Comparison of ENCODE assay signal across 9 cellular contexts in genomic region chr16:72787130-72787518, GRCh38.
DNase-seq lines count a peak whose midpoint lies in the region; ATAC-seq and TF ChIP-seq lines count a peak whose summit lies in the region.
"Had no signal": no experiment of that assay in that cellular context is flagged by ENCODE, and none has a peak within 500 bp of the region (broad histone marks: within the 10 kb centered on the region; RNA-seq: fewer than 3 reads in every experiment).

No MANE protein-coding gene starts in this region.

- peaks cover 26% of the 10 kb centered on the region for H3K4me1 Mint-ChIP-seq in activated T-cell treated with anti-CD3 and anti-CD28 coated beads, Interleukin-2, amount 50 U/mL, for 24 hours (ENCODE audit: low read depth)
- peaks cover 33% of the 10 kb centered on the region for H3K4me1 Mint-ChIP-seq in activated naive CD8-positive, alpha-beta T cell treated with anti-CD3 and anti-CD28 coated beads for 36 hours
- peaks cover 17 to 20% of the 10 kb centered on the region in 2 donors for H3K4me1 Mint-ChIP-seq in immature natural killer cell

- WGBS in thyroid gland, 2 donors = 21 to 25% methylated on average over 19 to 24 of the region's 24 CpGs

- H3K27me3 ChIP-seq in thyroid gland = no peaks in the 10 kb centered on the region

- no peaks in the 10 kb centered on the region for H3K36me3 ChIP-seq in thyroid gland

- intact Hi-C loops in thyroid gland (cut with DNase I) = no loop called here

- no peak for TF ChIP-seq POLR2A in thyroid gland (IDR thresholded peaks at IDR 0.05)

- peak overlapping the region; percentile 88 to 92 (median 91) for H3K27ac ChIP-seq in thyroid gland

- no peak for DNase-seq in activated T-cell treated with anti-CD3 and anti-CD28 coated beads, Interleukin-2, amount 50 U/mL, for 24 hours
- DNase-seq in activated T-cell treated with anti-CD3 and anti-CD28 coated beads for 4 hours (no peak), immature natural killer cell (no peak), thyroid gland (no peak), germinal center (ENCODE audit: low spot score) (no peak), cortex of kidney (lab: John Stamatoyannopoulos, UW) (no peak)
- no peak for DNase-seq in activated naive CD8-positive, alpha-beta T cell treated with anti-CD3 and anti-CD28 coated beads for 36 hours
- DNase-seq: Caco-2 had no signal

- H3K4me3 Mint-ChIP-seq in activated T-cell treated with anti-CD3 and anti-CD28 coated beads, Interleukin-2, amount 50 U/mL, for 24 hours = peak overlapping the region; percentile 77
- H3K4me3 Mint-ChIP-seq in activated naive CD8-positive, alpha-beta T cell treated with anti-CD3 and anti-CD28 coated beads for 36 hours = peak overlapping the region; percentile 78
- H3K4me3 Mint-ChIP-seq in immature natural killer cell = peak overlapping the region; percentile 81 to 87 (median 84)

- H3K27me3 Mint-ChIP-seq in activated T-cell treated with anti-CD3 and anti-CD28 coated beads, Interleukin-2, amount 50 U/mL, for 24 hours = peaks cover 56% of the 10 kb centered on the region
- H3K27me3 Mint-ChIP-seq in activated naive CD8-positive, alpha-beta T cell treated with anti-CD3 and anti-CD28 coated beads for 36 hours = peaks cover 11% of the 10 kb centered on the region
- H3K27me3 Mint-ChIP-seq in immature natural killer cell (ENCODE audit: low read depth in 3 of 3) = peaks cover 2 to 12% (median 9%) of the 10 kb centered on the region in 3 donors

- peak overlapping the region in 1 of 3 donors; percentile 40 for H3K4me3 ChIP-seq in thyroid gland (replicated peaks in 1 of 3)

- peak overlapping the region; percentile 87 for H3K27ac Mint-ChIP-seq in activated T-cell treated with anti-CD3 and anti-CD28 coated beads, Interleukin-2, amount 50 U/mL, for 24 hours
- H3K27ac Mint-ChIP-seq in activated naive CD8-positive, alpha-beta T cell treated with anti-CD3 and anti-CD28 coated beads for 36 hours = peak overlapping the region; percentile 81
- H3K27ac Mint-ChIP-seq in immature natural killer cell = peak overlapping the region in 3 of 6 donors; percentile 50 to 82 (median 58)

- H3K36me3 Mint-ChIP-seq in activated T-cell treated with anti-CD3 and anti-CD28 coated beads, Interleukin-2, amount 50 U/mL, for 24 hours (ENCODE audit: low read depth) = no peaks in the 10 kb centered on the region
- peaks cover 1% of the 10 kb centered on the region for H3K36me3 Mint-ChIP-seq in activated naive CD8-positive, alpha-beta T cell treated with anti-CD3 and anti-CD28 coated beads for 36 hours
- H3K36me3 Mint-ChIP-seq in immature natural killer cell = peaks cover 0 to 3% (median 0%) of the 10 kb centered on the region in 3 donors

- no peaks in the 10 kb centered on the region for H3K9me3 Mint-ChIP-seq in activated T-cell treated with anti-CD3 and anti-CD28 coated beads, Interleukin-2, amount 50 U/mL, for 24 hours
- H3K9me3 Mint-ChIP-seq in activated naive CD8-positive, alpha-beta T cell treated with anti-CD3 and anti-CD28 coated beads for 36 hours = no peaks in the 10 kb centered on the region
- H3K9me3 Mint-ChIP-seq in immature natural killer cell = peaks cover 0 to 3% (median 0%) of the 10 kb centered on the region in 6 donors

- no peak for ATAC-seq in HG02840 (IDR thresholded peaks at IDR 0.05; ENCODE audit: low FRiP score, unreplicated experiment)

- H3K9me3 ChIP-seq in thyroid gland = no peaks in the 10 kb centered on the region
- H3K9me3 ChIP-seq: Caco-2 had no signal

- no peak for TF ChIP-seq CTCF in thyroid gland (IDR thresholded peaks at IDR 0.05)

- peaks cover 52 to 61% of the 10 kb centered on the region in 2 donors for H3K4me1 ChIP-seq in thyroid gland
